In genomic region chr9:114156311-114156657, GRCh38 we compare ENCODE assay signal across 8 cellular contexts. TPM values are rescaled to one million over a fixed set of nuclear protein-coding genes. Genes with fewer than 3 reads are reported as not detected.
A peak's percentile ranks its signal among the peaks of the same experiment; 100 is the strongest.
DNase-seq lines count a peak whose midpoint lies in the region; ATAC-seq and TF ChIP-seq lines count a peak whose summit lies in the region.

No MANE protein-coding gene starts in this region.

- H3K27me3 ChIP-seq in HAP-1 (ENCODE audit: low read depth) (peaks cover 14% of the 10 kb centered on the region), WERI-Rb-1 (ENCODE audit: insufficient read depth, low read depth, severe bottlenecking) (peaks cover 6% of the 10 kb centered on the region), esophagus squamous epithelium (peaks cover 0 to 51% (median 6%) of the 10 kb centered on the region in 4 donors)

- WGBS in esophagus squamous epithelium, 2 donors: 0 to 3% methylated on average over 3 to 11 of the region's 19 CpGs

- H3K4me3 ChIP-seq in HAP-1: peak overlapping the region; percentile 65
- peak overlapping the region; percentile 63 for H3K4me3 ChIP-seq in WERI-Rb-1 (ENCODE audit: low read depth, low read length)
- peak overlapping the region; percentile 40 to 71 (median 65) for H3K4me3 ChIP-seq in esophagus squamous epithelium

- H3K4me1 Mint-ChIP-seq in neural crest cell: peaks cover 49% of the 10 kb centered on the region

- H3K9me3 ChIP-seq in HAP-1 (no peaks in the 10 kb centered on the region), WERI-Rb-1 (ENCODE audit: severe bottlenecking) (no peaks in the 10 kb centered on the region), esophagus squamous epithelium (no peaks in the 10 kb centered on the region)

- no peaks in the 10 kb centered on the region for H3K9me3 Mint-ChIP-seq in neural crest cell

- peaks cover 49% of the 10 kb centered on the region for H3K27me3 Mint-ChIP-seq in neural crest cell (ENCODE audit: low read depth)

- peak overlapping the region; percentile 91 for H3K4me3 Mint-ChIP-seq in neural crest cell

- TF ChIP-seq POLR2A in esophagus squamous epithelium (IDR thresholded peaks at IDR 0.05): no peak

- TF ChIP-seq CTCF in WERI-Rb-1 (IDR thresholded peaks at IDR 0.05; ENCODE audit: low read depth, low read length) (no peak), esophagus squamous epithelium (IDR thresholded peaks at IDR 0.05) (no peak), neural crest cell (conservative IDR thresholded peaks at IDR 0.05) (no peak)

- in situ Hi-C loops in HAP-1 (cut with MboI; ENCODE audit: low sequenced_read_pairs): no loop called here

- peak overlapping the region; percentile 22 for H3K27ac Mint-ChIP-seq in neural crest cell (ENCODE audit: unreplicated experiment)

- ATAC-seq in GM18502 (IDR thresholded peaks at IDR 0.05; ENCODE audit: poor library complexity, unreplicated experiment): no peak
- no peak for ATAC-seq in HG03342 (IDR thresholded peaks at IDR 0.05; ENCODE audit: unreplicated experiment)

- H3K4me1 ChIP-seq in HAP-1 (peaks cover 4% of the 10 kb centered on the region; the same call in 1 of the 2 replicates), esophagus squamous epithelium (peaks cover 21 to 57% (median 29%) of the 10 kb centered on the region in 3 donors)

- intact Hi-C loops in esophagus squamous epithelium (cut with DNase I): loop anchor here (5.0 kb wide), 1 partner anchor 131 kb away; no protein-coding TSS in a partner anchor

- H3K36me3 Mint-ChIP-seq in neural crest cell (ENCODE audit: low read depth): peaks cover 3% of the 10 kb centered on the region

- H3K36me3 ChIP-seq in HAP-1 (replicated peaks) (0 out of 2 replicates have a peak, but pooled peaks cover 3% of the 10 kb centered on the region), WERI-Rb-1 (peaks cover 13% of the 10 kb centered on the region), esophagus squamous epithelium (no peaks in the 10 kb centered on the region)

- peak overlapping the region; percentile 6; the same call in 1 of the 2 replicates for H3K27ac ChIP-seq in WERI-Rb-1
- H3K27ac ChIP-seq in esophagus squamous epithelium: peak overlapping the region; percentile 52 to 83 (median 74)

- DNase-seq in HAP-1 (ENCODE audit: low spot score in 2 of 2) (no peak), WERI-Rb-1 (no peak), esophagus squamous epithelium (lab: John Stamatoyannopoulos, UW) (no peak), neural crest cell (ENCODE audit: low read depth, low spot score) (no peak), NCI-H2196 treated with DMSO at 0.1 percent for 48 hours (lab: John Stamatoyannopoulos, UW; ENCODE audit: unreplicated experiment) (no peak), NCI-H1048 (lab: John Stamatoyannopoulos, UW) (no peak)

RNA-seq across cellular contexts. Expression of gene COL27A1, which starts 0.9 kb away (rescaled TPM):
- total RNA-seq in esophagus squamous epithelium: 10 to 100 TPM in 2 of 4 donors, 1 to 10 TPM in 2; 7.5 to 34.0 (median 12.0) TPM
- 15.3 and 20.3 TPM in 2 replicates for total RNA-seq in neural crest cell

RNA-seq across cellular contexts. Expression of gene KIF12, which starts 57.2 kb away (rescaled TPM):
- total RNA-seq in esophagus squamous epithelium: 1 to 10 TPM in 1 of 4 donors, not detected in 3; 1.2 TPM
- not detected in 2 replicates for total RNA-seq in neural crest cell
